ENCODE assay signal across 2 cellular contexts in the genomic region with DNA sequence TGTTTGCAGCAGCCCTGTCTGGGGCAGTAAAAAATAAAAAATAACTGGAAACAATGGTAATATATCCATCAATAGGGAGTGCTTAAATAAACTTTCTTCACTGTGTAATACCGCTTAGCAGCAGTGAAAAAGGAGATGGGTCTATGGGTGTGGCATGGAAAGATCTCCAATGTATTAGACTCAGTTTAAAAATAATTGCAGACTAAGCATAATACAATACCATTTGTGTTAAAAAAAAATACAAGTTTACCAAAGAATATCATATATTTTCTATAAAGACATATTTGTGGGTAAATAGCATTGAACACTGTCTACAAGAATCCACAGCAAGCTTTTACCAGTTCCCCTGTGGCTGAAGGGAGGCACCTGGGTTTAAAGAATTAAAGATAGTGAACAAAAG.
TF ChIP-seq lines count a peak whose summit lies in the region.

No MANE protein-coding gene starts in this region.

TF ChIP-seq in SK-N-SH, 30 proteins besides CTCF, POLR2A, EP300 and RAD21 (continued from another document):
- TF ChIP-seq, protein P1, sequence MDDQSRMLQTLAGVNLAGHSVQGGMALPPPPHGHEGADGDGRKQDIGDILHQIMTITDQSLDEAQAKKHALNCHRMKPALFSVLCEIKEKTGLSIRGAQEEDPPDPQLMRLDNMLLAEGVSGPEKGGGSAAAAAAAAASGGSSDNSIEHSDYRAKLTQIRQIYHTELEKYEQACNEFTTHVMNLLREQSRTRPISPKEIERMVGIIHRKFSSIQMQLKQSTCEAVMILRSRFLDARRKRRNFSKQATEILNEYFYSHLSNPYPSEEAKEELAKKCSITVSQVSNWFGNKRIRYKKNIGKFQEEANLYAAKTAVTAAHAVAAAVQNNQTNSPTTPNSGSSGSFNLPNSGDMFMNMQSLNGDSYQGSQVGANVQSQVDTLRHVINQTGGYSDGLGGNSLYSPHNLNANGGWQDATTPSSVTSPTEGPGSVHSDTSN (IDR thresholded peaks at IDR 0.05) = no peak
- TF ChIP-seq, protein P2, sequence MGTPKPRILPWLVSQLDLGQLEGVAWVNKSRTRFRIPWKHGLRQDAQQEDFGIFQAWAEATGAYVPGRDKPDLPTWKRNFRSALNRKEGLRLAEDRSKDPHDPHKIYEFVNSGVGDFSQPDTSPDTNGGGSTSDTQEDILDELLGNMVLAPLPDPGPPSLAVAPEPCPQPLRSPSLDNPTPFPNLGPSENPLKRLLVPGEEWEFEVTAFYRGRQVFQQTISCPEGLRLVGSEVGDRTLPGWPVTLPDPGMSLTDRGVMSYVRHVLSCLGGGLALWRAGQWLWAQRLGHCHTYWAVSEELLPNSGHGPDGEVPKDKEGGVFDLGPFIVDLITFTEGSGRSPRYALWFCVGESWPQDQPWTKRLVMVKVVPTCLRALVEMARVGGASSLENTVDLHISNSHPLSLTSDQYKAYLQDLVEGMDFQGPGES (IDR thresholded peaks at IDR 0.05; ENCODE audit: low read depth, low read length) = no peak
- no peak for TF ChIP-seq MXI1 (IDR thresholded peaks at IDR 0.05; ENCODE audit: low read depth, low read length)
- TF ChIP-seq TAF1 (IDR thresholded peaks at IDR 0.05; ENCODE audit: borderline replicate concordance, low read depth, low read length) = no peak
- no peak for TF ChIP-seq FOXJ3 (CRISPR knock-in tag; IDR thresholded peaks at IDR 0.05)
- TF ChIP-seq NRF1 (IDR thresholded peaks at IDR 0.05; ENCODE audit: low read depth, low read length) = no peak
- TF ChIP-seq, protein P3, sequence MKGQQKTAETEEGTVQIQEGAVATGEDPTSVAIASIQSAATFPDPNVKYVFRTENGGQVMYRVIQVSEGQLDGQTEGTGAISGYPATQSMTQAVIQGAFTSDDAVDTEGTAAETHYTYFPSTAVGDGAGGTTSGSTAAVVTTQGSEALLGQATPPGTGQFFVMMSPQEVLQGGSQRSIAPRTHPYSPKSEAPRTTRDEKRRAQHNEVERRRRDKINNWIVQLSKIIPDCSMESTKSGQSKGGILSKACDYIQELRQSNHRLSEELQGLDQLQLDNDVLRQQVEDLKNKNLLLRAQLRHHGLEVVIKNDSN (IDR thresholded peaks at IDR 0.05; ENCODE audit: borderline replicate concordance, low read depth) = no peak
- no peak for TF ChIP-seq NFIC (IDR thresholded peaks at IDR 0.05; ENCODE audit: borderline replicate concordance)
- TF ChIP-seq ELF1 (IDR thresholded peaks at IDR 0.05) = no peak
- TF ChIP-seq, protein P4, sequence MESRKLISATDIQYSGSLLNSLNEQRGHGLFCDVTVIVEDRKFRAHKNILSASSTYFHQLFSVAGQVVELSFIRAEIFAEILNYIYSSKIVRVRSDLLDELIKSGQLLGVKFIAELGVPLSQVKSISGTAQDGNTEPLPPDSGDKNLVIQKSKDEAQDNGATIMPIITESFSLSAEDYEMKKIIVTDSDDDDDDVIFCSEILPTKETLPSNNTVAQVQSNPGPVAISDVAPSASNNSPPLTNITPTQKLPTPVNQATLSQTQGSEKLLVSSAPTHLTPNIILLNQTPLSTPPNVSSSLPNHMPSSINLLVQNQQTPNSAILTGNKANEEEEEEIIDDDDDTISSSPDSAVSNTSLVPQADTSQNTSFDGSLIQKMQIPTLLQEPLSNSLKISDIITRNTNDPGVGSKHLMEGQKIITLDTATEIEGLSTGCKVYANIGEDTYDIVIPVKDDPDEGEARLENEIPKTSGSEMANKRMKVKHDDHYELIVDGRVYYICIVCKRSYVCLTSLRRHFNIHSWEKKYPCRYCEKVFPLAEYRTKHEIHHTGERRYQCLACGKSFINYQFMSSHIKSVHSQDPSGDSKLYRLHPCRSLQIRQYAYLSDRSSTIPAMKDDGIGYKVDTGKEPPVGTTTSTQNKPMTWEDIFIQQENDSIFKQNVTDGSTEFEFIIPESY (IDR thresholded peaks at IDR 0.05; ENCODE audit: borderline replicate concordance, low read depth) = no peak
- no peak for TF ChIP-seq SIN3A (IDR thresholded peaks at IDR 0.05; ENCODE audit: borderline replicate concordance, low read depth, low read length)
- TF ChIP-seq, protein P5, sequence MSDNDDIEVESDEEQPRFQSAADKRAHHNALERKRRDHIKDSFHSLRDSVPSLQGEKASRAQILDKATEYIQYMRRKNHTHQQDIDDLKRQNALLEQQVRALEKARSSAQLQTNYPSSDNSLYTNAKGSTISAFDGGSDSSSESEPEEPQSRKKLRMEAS (IDR thresholded peaks at IDR 0.05; ENCODE audit: low read depth) = no peak
- TF ChIP-seq RXRA (IDR thresholded peaks at IDR 0.05; ENCODE audit: borderline replicate concordance, low read depth) = no peak
- no peak for TF ChIP-seq SMC3 (IDR thresholded peaks at IDR 0.05; ENCODE audit: low read depth, low read length)
- no peak for TF ChIP-seq FOXM1 (IDR thresholded peaks at IDR 0.05; ENCODE audit: low read depth)
- TF ChIP-seq MEF2A (IDR thresholded peaks at IDR 0.05; ENCODE audit: borderline replicate concordance, low read depth) = no peak

TF ChIP-seq in SK-N-SH treated with all-trans-retinoic acid at 6 μM for 48 hours, 23 proteins besides CTCF, POLR2A, EP300 and RAD21 (continued from another document):
- TF ChIP-seq, protein P6, sequence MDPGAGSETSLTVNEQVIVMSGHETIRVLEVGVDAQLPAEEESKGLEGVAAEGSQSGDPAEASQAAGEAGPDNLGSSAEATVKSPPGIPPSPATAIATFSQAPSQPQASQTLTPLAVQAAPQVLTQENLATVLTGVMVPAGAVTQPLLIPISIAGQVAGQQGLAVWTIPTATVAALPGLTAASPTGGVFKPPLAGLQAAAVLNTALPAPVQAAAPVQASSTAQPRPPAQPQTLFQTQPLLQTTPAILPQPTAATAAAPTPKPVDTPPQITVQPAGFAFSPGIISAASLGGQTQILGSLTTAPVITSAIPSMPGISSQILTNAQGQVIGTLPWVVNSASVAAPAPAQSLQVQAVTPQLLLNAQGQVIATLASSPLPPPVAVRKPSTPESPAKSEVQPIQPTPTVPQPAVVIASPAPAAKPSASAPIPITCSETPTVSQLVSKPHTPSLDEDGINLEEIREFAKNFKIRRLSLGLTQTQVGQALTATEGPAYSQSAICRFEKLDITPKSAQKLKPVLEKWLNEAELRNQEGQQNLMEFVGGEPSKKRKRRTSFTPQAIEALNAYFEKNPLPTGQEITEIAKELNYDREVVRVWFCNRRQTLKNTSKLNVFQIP (CRISPR knock-in tag; IDR thresholded peaks at IDR 0.05; ENCODE audit: borderline replicate concordance, low read depth) = no peak
- TF ChIP-seq, protein P7, sequence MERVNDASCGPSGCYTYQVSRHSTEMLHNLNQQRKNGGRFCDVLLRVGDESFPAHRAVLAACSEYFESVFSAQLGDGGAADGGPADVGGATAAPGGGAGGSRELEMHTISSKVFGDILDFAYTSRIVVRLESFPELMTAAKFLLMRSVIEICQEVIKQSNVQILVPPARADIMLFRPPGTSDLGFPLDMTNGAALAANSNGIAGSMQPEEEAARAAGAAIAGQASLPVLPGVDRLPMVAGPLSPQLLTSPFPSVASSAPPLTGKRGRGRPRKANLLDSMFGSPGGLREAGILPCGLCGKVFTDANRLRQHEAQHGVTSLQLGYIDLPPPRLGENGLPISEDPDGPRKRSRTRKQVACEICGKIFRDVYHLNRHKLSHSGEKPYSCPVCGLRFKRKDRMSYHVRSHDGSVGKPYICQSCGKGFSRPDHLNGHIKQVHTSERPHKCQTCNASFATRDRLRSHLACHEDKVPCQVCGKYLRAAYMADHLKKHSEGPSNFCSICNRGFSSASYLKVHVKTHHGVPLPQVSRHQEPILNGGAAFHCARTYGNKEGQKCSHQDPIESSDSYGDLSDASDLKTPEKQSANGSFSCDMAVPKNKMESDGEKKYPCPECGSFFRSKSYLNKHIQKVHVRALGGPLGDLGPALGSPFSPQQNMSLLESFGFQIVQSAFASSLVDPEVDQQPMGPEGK (CRISPR knock-in tag; IDR thresholded peaks at IDR 0.05; ENCODE audit: borderline replicate concordance) = no peak
- TF ChIP-seq TCF4 (CRISPR knock-in tag; IDR thresholded peaks at IDR 0.05; ENCODE audit: borderline replicate concordance) = no peak
- no peak for TF ChIP-seq SNAI2 (CRISPR knock-in tag; IDR thresholded peaks at IDR 0.05)
TF ChIP-seq in SK-N-SH treated with all-trans-retinoic acid at 6 μM for 48 hours: peak in this region for 0.
